14 cellular contexts compared by ENCODE assay signal in genomic region chr11:120694706-120695105, GRCh38.
"Had no signal": no experiment of that assay in that cellular context is flagged by ENCODE, and none has a peak within 500 bp of the region (broad histone marks: within the 10 kb centered on the region; RNA-seq: fewer than 3 reads in every experiment).

No MANE protein-coding gene starts in this region.

- H3K36me3 ChIP-seq: prostate gland, suprapubic skin had no signal

- H3K9me3 ChIP-seq: prostate gland, suprapubic skin had no signal

- H3K27ac ChIP-seq: epithelial cell of prostate, prostate gland, skin epidermis, suprapubic skin had no signal

- DNase-seq: activated CD8-positive, alpha-beta memory T cell treated with anti-CD3 and anti-CD28 coated beads, Interleukin-2, amount 10 ng/mL, durations not matched to agents 7 days and 5 days; activated naive CD4-positive, alpha-beta T cell treated with anti-CD3 and anti-CD28 coated beads, Interleukin-2, amount 10 ng/mL, durations not matched to agents 7 days and 5 days; activated T-cell treated with anti-CD3 and anti-CD28 coated beads, Interleukin-2, amount 50 U/mL, for 1 hour; dermis blood vessel endothelial cell; foreskin melanocyte; kidney glomerular epithelial cell; mesenchymal stem cell; occipital lobe; right cardiac atrium; trophoblast cell had no signal

- H3K4me1 ChIP-seq: prostate gland, suprapubic skin had no signal

- H3K4me3 ChIP-seq: prostate gland, skin epidermis, suprapubic skin had no signal
